ENCODE assay signal across 8 cellular contexts in genomic region chr6:85323435-85324040, GRCh38.
DNase-seq lines count a peak whose midpoint lies in the region; ATAC-seq lines count a peak whose summit lies in the region.

No MANE protein-coding gene starts in this region.

- peak; percentile 72 for ATAC-seq in GM19438 (IDR thresholded peaks at IDR 0.05; ENCODE audit: low read depth, unreplicated experiment)
- peak; percentile 73 for ATAC-seq in HG03558 (IDR thresholded peaks at IDR 0.05; ENCODE audit: extremely low read depth, unreplicated experiment)
- ATAC-seq in effector memory CD8-positive, alpha-beta T cell (replicated peaks): peak; percentile 31
- ATAC-seq in stimulated activated naive B cell treated with anti-CD40 and anti-IgM and Interleukin-4, amounts not matched to agents 10 μg/mL and 1 μg/mL and 100 μg/mL, for 72 hours (replicated peaks): peak; percentile 78 to 81

- H3K27ac Mint-ChIP-seq in activated CD4-positive, alpha-beta memory T cell treated with anti-CD3 and anti-CD28 coated beads, Interleukin-2, amount 10 ng/mL, durations not matched to agents 7 days and 5 days: no peak overlapping the region
- H3K27ac Mint-ChIP-seq in effector memory CD8-positive, alpha-beta T cell: no peak overlapping the region
- H3K27ac Mint-ChIP-seq in stimulated activated naive B cell treated with anti-CD40 and anti-IgM and Interleukin-4, amounts not matched to agents 10 μg/mL and 1 μg/mL and 100 μg/mL, for 72 hours: no peak overlapping the region

- DNase-seq in COR-L47 (lab: John Stamatoyannopoulos, UW): peak; percentile 76
- DNase-seq in NCI-H69 (lab: John Stamatoyannopoulos, UW): peak; percentile 84
- peak; percentile 69 for DNase-seq in activated CD4-positive, alpha-beta memory T cell treated with anti-CD3 and anti-CD28 coated beads, Interleukin-2, amount 10 ng/mL, durations not matched to agents 7 days and 5 days
- peak; percentile 57 to 62 (median 62) for DNase-seq in effector memory CD8-positive, alpha-beta T cell
- DNase-seq in myocyte (ENCODE audit: low read depth): peak; percentile 83
- DNase-seq in stimulated activated naive B cell treated with anti-CD40 and anti-IgM and Interleukin-4, amounts not matched to agents 10 μg/mL and 1 μg/mL and 100 μg/mL, for 72 hours: peak; percentile 49

- H3K4me1 Mint-ChIP-seq in activated CD4-positive, alpha-beta memory T cell treated with anti-CD3 and anti-CD28 coated beads, Interleukin-2, amount 10 ng/mL, durations not matched to agents 7 days and 5 days: no peaks in the 10 kb centered on the region
- no peaks in the 10 kb centered on the region for H3K4me1 Mint-ChIP-seq in effector memory CD8-positive, alpha-beta T cell (ENCODE audit: low read depth in 2 of 2)
- no peaks in the 10 kb centered on the region for H3K4me1 Mint-ChIP-seq in stimulated activated naive B cell treated with anti-CD40 and anti-IgM and Interleukin-4, amounts not matched to agents 10 μg/mL and 1 μg/mL and 100 μg/mL, for 72 hours

- H3K36me3 Mint-ChIP-seq in activated CD4-positive, alpha-beta memory T cell treated with anti-CD3 and anti-CD28 coated beads, Interleukin-2, amount 10 ng/mL, durations not matched to agents 7 days and 5 days (ENCODE audit: low read depth): no peaks in the 10 kb centered on the region
- no peaks in the 10 kb centered on the region for H3K36me3 Mint-ChIP-seq in effector memory CD8-positive, alpha-beta T cell (ENCODE audit: insufficient read depth)
- no peaks in the 10 kb centered on the region for H3K36me3 Mint-ChIP-seq in stimulated activated naive B cell treated with anti-CD40 and anti-IgM and Interleukin-4, amounts not matched to agents 10 μg/mL and 1 μg/mL and 100 μg/mL, for 72 hours

- CTCF ChIA-PET in activated CD4-positive, alpha-beta memory T cell treated with anti-CD3 and anti-CD28 coated beads, Interleukin-2, amount 10 ng/mL, durations not matched to agents 7 days and 5 days (lab: Charles Lee): interaction anchor here (1.0 to 1.8 kb wide), 9 partner anchors 10 to 1708 kb away, joined by 3 to 6 read pairs (median 3); partner anchors contain the start of gene CEP162

- no peak overlapping the region for H3K4me3 Mint-ChIP-seq in activated CD4-positive, alpha-beta memory T cell treated with anti-CD3 and anti-CD28 coated beads, Interleukin-2, amount 10 ng/mL, durations not matched to agents 7 days and 5 days
- H3K4me3 Mint-ChIP-seq in effector memory CD8-positive, alpha-beta T cell: no peak overlapping the region
- H3K4me3 Mint-ChIP-seq in stimulated activated naive B cell treated with anti-CD40 and anti-IgM and Interleukin-4, amounts not matched to agents 10 μg/mL and 1 μg/mL and 100 μg/mL, for 72 hours: no peak overlapping the region

- H3K27me3 Mint-ChIP-seq in activated CD4-positive, alpha-beta memory T cell treated with anti-CD3 and anti-CD28 coated beads, Interleukin-2, amount 10 ng/mL, durations not matched to agents 7 days and 5 days: peaks cover 2% of the 10 kb centered on the region
- H3K27me3 Mint-ChIP-seq in effector memory CD8-positive, alpha-beta T cell: peaks cover 8 to 35% of the 10 kb centered on the region in 2 donors
- H3K27me3 Mint-ChIP-seq in stimulated activated naive B cell treated with anti-CD40 and anti-IgM and Interleukin-4, amounts not matched to agents 10 μg/mL and 1 μg/mL and 100 μg/mL, for 72 hours: peaks cover 22 to 24% of the 10 kb centered on the region in 2 donors

- POLR2A ChIA-PET in activated CD4-positive, alpha-beta memory T cell treated with anti-CD3 and anti-CD28 coated beads, Interleukin-2, amount 10 ng/mL, durations not matched to agents 7 days and 5 days (lab: Charles Lee): no interaction called here

- H3K9me3 Mint-ChIP-seq in activated CD4-positive, alpha-beta memory T cell treated with anti-CD3 and anti-CD28 coated beads, Interleukin-2, amount 10 ng/mL, durations not matched to agents 7 days and 5 days: no peaks in the 10 kb centered on the region
- no peaks in the 10 kb centered on the region for H3K9me3 Mint-ChIP-seq in effector memory CD8-positive, alpha-beta T cell
- peaks cover 3% of the 10 kb centered on the region in 2 donors for H3K9me3 Mint-ChIP-seq in stimulated activated naive B cell treated with anti-CD40 and anti-IgM and Interleukin-4, amounts not matched to agents 10 μg/mL and 1 μg/mL and 100 μg/mL, for 72 hours

Comparison
In these comparisons a context has a peak if more than half of its experiments do, and no peak if none do; other contexts are left out.
1. Peak in every context shown above with its lines: DNase-seq and ATAC-seq.